Comparison of ENCODE assay signal across 2 cellular contexts in genomic region chr3:123753321-123753720, GRCh38.
TF ChIP-seq lines count a peak whose summit lies in the region.

No MANE protein-coding gene starts in this region.

TF ChIP-seq in SK-N-SH, 30 proteins besides CTCF, POLR2A, EP300 and RAD21 (continued from another document):
- TF ChIP-seq, protein P1, sequence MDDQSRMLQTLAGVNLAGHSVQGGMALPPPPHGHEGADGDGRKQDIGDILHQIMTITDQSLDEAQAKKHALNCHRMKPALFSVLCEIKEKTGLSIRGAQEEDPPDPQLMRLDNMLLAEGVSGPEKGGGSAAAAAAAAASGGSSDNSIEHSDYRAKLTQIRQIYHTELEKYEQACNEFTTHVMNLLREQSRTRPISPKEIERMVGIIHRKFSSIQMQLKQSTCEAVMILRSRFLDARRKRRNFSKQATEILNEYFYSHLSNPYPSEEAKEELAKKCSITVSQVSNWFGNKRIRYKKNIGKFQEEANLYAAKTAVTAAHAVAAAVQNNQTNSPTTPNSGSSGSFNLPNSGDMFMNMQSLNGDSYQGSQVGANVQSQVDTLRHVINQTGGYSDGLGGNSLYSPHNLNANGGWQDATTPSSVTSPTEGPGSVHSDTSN (IDR thresholded peaks at IDR 0.05), result no peak
- no peak for TF ChIP-seq ELF1 (IDR thresholded peaks at IDR 0.05)
- no peak for TF ChIP-seq YY1 (IDR thresholded peaks at IDR 0.05; ENCODE audit: low read depth)
- TF ChIP-seq MAX (IDR thresholded peaks at IDR 0.05; ENCODE audit: low read depth), result no peak
- no peak for TF ChIP-seq NRF1 (IDR thresholded peaks at IDR 0.05; ENCODE audit: low read depth, low read length)
- TF ChIP-seq POLR2AphosphoS5 (IDR thresholded peaks at IDR 0.05; ENCODE audit: low read depth, low read length), result no peak
- no peak for TF ChIP-seq SIN3A (IDR thresholded peaks at IDR 0.05; ENCODE audit: borderline replicate concordance, low read depth, low read length)

TF ChIP-seq in SK-N-SH treated with all-trans-retinoic acid at 6 μM for 48 hours, 23 proteins besides CTCF, POLR2A, EP300 and RAD21 (continued from another document):
- TF ChIP-seq TSHZ2 (CRISPR knock-in tag; IDR thresholded peaks at IDR 0.05) (no peak), ZFP3 (CRISPR knock-in tag; IDR thresholded peaks at IDR 0.05) (no peak), ZFP30 (CRISPR knock-in tag; IDR thresholded peaks at IDR 0.05) (no peak), CSDC2 (CRISPR knock-in tag; IDR thresholded peaks at IDR 0.05) (no peak), TOX (CRISPR knock-in tag; IDR thresholded peaks at IDR 0.05; ENCODE audit: borderline replicate concordance) (no peak), RARB (CRISPR knock-in tag; IDR thresholded peaks at IDR 0.05) (no peak)
